In the genomic region with DNA sequence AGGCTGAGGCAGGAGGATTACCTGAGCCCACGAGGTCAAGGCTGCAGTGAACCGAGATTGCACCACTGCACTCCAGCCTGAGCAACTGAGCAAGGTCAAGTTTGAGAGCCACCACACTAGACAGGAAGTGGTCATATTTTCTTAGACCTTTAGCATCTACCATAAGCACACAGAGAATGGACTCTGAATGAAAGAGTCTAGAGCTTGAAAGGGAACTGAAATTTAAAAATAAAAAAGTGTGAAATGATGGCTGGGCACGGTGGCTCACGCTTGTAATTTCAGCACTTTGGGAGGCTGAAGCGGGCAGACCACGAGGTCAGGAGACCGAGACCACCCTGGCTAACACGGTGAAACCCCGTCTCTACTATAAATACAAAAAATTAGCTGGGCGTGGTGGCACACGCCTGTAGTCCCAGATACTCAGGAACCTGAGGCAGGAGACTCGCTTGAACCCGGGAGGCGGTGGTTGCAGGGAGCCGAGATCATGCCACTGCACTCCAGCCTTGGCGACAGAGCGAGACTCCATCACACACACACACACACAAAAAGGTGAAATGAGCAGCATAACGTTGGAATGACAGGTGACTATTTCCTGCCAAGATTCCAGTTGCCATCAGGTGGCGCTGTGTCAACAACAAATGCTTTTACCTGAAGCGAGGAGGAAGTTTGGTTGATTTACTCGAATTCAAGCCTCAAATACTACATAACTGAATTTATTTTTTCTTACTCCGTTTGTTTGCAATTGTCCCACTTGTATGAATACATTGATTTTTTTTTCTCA, we compare ENCODE assay signal across 8 cellular contexts. TPM values are rescaled to one million over a fixed set of nuclear protein-coding genes. Genes with fewer than 3 reads are reported as not detected.
A peak's percentile ranks its signal among the peaks of the same experiment; 100 is the strongest.
DNase-seq lines count a peak whose midpoint lies in the region; ATAC-seq and TF ChIP-seq lines count a peak whose summit lies in the region.

No MANE protein-coding gene starts in this region.

- CTCF ChIA-PET in IMR-90 (lab: Yijun Ruan, JAX) = interaction anchor here (0.7 to 2.3 kb wide), 3 partner anchors 162 to 226 kb away, joined by 3 to 8 read pairs (median 3); no protein-coding TSS in a partner anchor

- ATAC-seq in GM21529 (IDR thresholded peaks at IDR 0.05; ENCODE audit: unreplicated experiment) = peak; percentile 83
- ATAC-seq in IMR-90 (ENCODE audit: low read depth) = peak; percentile 57
- ATAC-seq in gastroesophageal sphincter = peak; percentile 35

- TF ChIP-seq RAD21 in IMR-90 (IDR thresholded peaks at IDR 0.05; ENCODE audit: low read length) = peak; percentile 91

- no peaks in the 10 kb centered on the region for H3K36me3 ChIP-seq in IMR-90 (ENCODE audit: control insufficient read depth, insufficient read depth, low read length)
- no peaks in the 10 kb centered on the region for H3K36me3 ChIP-seq in gastroesophageal sphincter
- H3K36me3 ChIP-seq in testis (ENCODE audit: low read depth, missing control alignments) = no peaks in the 10 kb centered on the region

- H3K9me3 ChIP-seq in IMR-90 (ENCODE audit: control insufficient read depth, insufficient read depth, low read length) (no peaks in the 10 kb centered on the region), gastroesophageal sphincter (no peaks in the 10 kb centered on the region), testis (no peaks in the 10 kb centered on the region)

- no peak overlapping the region for H2AK5ac ChIP-seq in IMR-90 (ENCODE audit: low read depth, low read length)

- dilution Hi-C loops in IMR-90 (cut with HindIII; ENCODE audit: low sequenced_read_pairs, unreplicated experiment) = no loop called here

- H2AK9ac ChIP-seq in IMR-90 (replicated peaks; ENCODE audit: low read depth, low read length, poor library complexity) = no peak overlapping the region

- H2BK15ac ChIP-seq in IMR-90 (ENCODE audit: low read depth, low read length) = no peak overlapping the region

- no peaks in the 10 kb centered on the region for H3K9me1 ChIP-seq in IMR-90 (ENCODE audit: insufficient read depth, low read length)

- H3K4me1 ChIP-seq in IMR-90 (ENCODE audit: control insufficient read depth, insufficient read depth, low read length) = no peaks in the 10 kb centered on the region
- peaks cover 0 to 15% (median 0%) of the 10 kb centered on the region in 3 donors for H3K4me1 ChIP-seq in gastroesophageal sphincter
- no peaks in the 10 kb centered on the region for H3K4me1 ChIP-seq in testis

- no peak overlapping the region for H4K5ac ChIP-seq in IMR-90 (ENCODE audit: low read depth, low read length)

- H3K27ac ChIP-seq in IMR-90 (ENCODE audit: insufficient read depth, low read length) = no peak overlapping the region
- H3K27ac ChIP-seq in gastroesophageal sphincter = no peak overlapping the region
- no peak overlapping the region for H3K27ac ChIP-seq in testis

- no peak overlapping the region for H3K4me2 ChIP-seq in IMR-90 (ENCODE audit: low read depth, low read length)

- H2BK120ac ChIP-seq in IMR-90 (ENCODE audit: low read depth, low read length) = no peak overlapping the region

- no peak overlapping the region for H2BK5ac ChIP-seq in IMR-90 (ENCODE audit: low read depth, low read length, poor library complexity, severe bottlenecking)

- H3K23ac ChIP-seq in IMR-90 (ENCODE audit: low read depth, low read length) = no peak overlapping the region

- no peak overlapping the region for H4K91ac ChIP-seq in IMR-90 (ENCODE audit: insufficient read depth, low read depth, low read length)

- in situ Hi-C loops in IMR-90 (cut with MboI; ENCODE audit: low sequenced_read_pairs) = loop anchor here (10.0 to 25.0 kb wide), 3 partner anchors 163 to 675 kb away; a partner anchor contains a TSS

- POLR2A ChIA-PET in IMR-90 (lab: Charles Lee; ENCODE audit: unreplicated experiment) = no interaction called here

- H3K56ac ChIP-seq in IMR-90 (ENCODE audit: extremely low read depth, insufficient read depth, low read length) = no peak overlapping the region

- no TSS peak for BruUV-seq in IMR-90 (replicated peaks; lab: Mats Ljungman, UMichigan)

- H3K27me3 ChIP-seq in IMR-90 (ENCODE audit: control insufficient read depth, insufficient read depth, low read length) = peaks cover 5% of the 10 kb centered on the region
- peaks cover 18% of the 10 kb centered on the region for H3K27me3 ChIP-seq in gastroesophageal sphincter
- no peaks in the 10 kb centered on the region for H3K27me3 ChIP-seq in testis

- intact Hi-C loops in IMR-90 (cut with micrococcal nuclease) (loop anchor here (1.0 to 2.0 kb wide), 4 partner anchors 35 to 839 kb away; no protein-coding TSS in a partner anchor), testis (cut with DNase I; ENCODE audit: low total_unique reads) (no loop called here)

- no peak for TF ChIP-seq EP300 in gastroesophageal sphincter (IDR thresholded peaks at IDR 0.05)

- no peak overlapping the region for H3K9ac ChIP-seq in IMR-90 (ENCODE audit: low read depth, low read length)

- peak; percentile 86 for TF ChIP-seq CTCF in IMR-90 (conservative IDR thresholded peaks at IDR 0.05; ENCODE audit: low read depth, low read length)
- peak; percentile 73 to 87 (median 82) for TF ChIP-seq CTCF in gastroesophageal sphincter (IDR thresholded peaks at IDR 0.05)
- TF ChIP-seq CTCF in testis (IDR thresholded peaks at IDR 0.05) = peak; percentile 56 to 94 (median 81)

- no peaks in the 10 kb centered on the region for H4K20me1 ChIP-seq in IMR-90 (ENCODE audit: insufficient read depth, low read length)

- H2AFZ ChIP-seq in IMR-90 (replicated peaks; ENCODE audit: low read length, poor library complexity) = no peak overlapping the region

- H3K14ac ChIP-seq in IMR-90 (replicated peaks; ENCODE audit: low read depth, low read length) = no peak overlapping the region

- no peak overlapping the region for H2BK20ac ChIP-seq in IMR-90 (ENCODE audit: low read depth, low read length)

- WGBS in IMR-90 (ENCODE audit: extremely low coverage in 2 of 2, insufficient read length in 1 of 2), 2 experiments = 100% methylated on average over 2 of the region's 22 CpGs; no CpG with 5 or more reads in 1 of the 2 experiments
- 22 to 26% methylated on average over 5 to 15 of the region's 22 CpGs for WGBS in gastroesophageal sphincter (ENCODE audit: low coverage in 1 of 2), 2 donors
- 21 to 33% methylated on average over 21 to 22 of the region's 22 CpGs for WGBS in testis, 2 donors

- no peak overlapping the region for H4K8ac ChIP-seq in IMR-90 (ENCODE audit: low read depth in 2 of 2, low read length in 2 of 2)

- H3K79me1 ChIP-seq in IMR-90 (ENCODE audit: low read depth in 1 of 2, low read length in 2 of 2) = no peaks in the 10 kb centered on the region

- H3K4me3 ChIP-seq in IMR-90 (ENCODE audit: insufficient read depth, low read depth, low read length) (no peak overlapping the region), gastroesophageal sphincter (peak overlapping the region in 1 of 2 donors; percentile 13), testis (peak overlapping the region in 1 of 2 donors; percentile 1)

- TF ChIP-seq POLR2A in IMR-90 (IDR thresholded peaks at IDR 0.05; ENCODE audit: low read depth, low read length) (0 out of 2 replicates have a peak, but pooled peaks have one; percentile 31), gastroesophageal sphincter (IDR thresholded peaks at IDR 0.05) (no peak), testis (IDR thresholded peaks at IDR 0.05) (no peak)

- no peak overlapping the region for H3K18ac ChIP-seq in IMR-90 (ENCODE audit: low read depth, low read length)

- H3K4ac ChIP-seq in IMR-90 (ENCODE audit: low read depth, low read length) = no peak overlapping the region

- DNase-seq in DMS79 (lab: John Stamatoyannopoulos, UW) (peak; percentile 11), IMR-90 (peak; percentile 73), RPMI8226 (peak; percentile 76), occipital lobe (lab: John Stamatoyannopoulos, UW) (peak; percentile 23), testis (peak; percentile 89)
- peak; percentile 92 for DNase-seq in activated effector memory CD4-positive, alpha-beta T cell treated with anti-CD3 and anti-CD28 coated beads, Interleukin-2, amount 50 U/mL, for 16 hours

TF ChIP-seq in IMR-90, 13 proteins besides CTCF, POLR2A, EP300 and RAD21:
- TF ChIP-seq MAZ (IDR thresholded peaks at IDR 0.05; ENCODE audit: borderline replicate concordance, low read depth, low read length) = no peak
- TF ChIP-seq SMC3 (IDR thresholded peaks at IDR 0.05; ENCODE audit: low read depth, low read length) = peak; percentile 83
TF ChIP-seq in IMR-90: peak in this region for 1.

RNA-seq across cellular contexts. Expression of a gene that starts 21.3 kb away (rescaled TPM):
- 24.7 and 33.3 TPM in 2 replicates for total RNA-seq in IMR-90 (2012; rRNA removed)
- polyA plus RNA-seq in IMR-90 (2012; rRNA removed) = 20.2 and 26.2 TPM in 2 replicates
- 4.7 and 9.4 TPM in 2 replicates for polyA plus RNA-seq in IMR-90 (2012; cell fraction: cytosol; rRNA removed)
- polyA plus RNA-seq in IMR-90 (2012; cell fraction: nucleus; rRNA removed; ENCODE audit: low replicate concordance) = 3.7 and 17.3 TPM in 2 replicates
- 100 to 1,000 TPM; 104 to 139 (median 119) TPM for total RNA-seq in gastroesophageal sphincter
- total RNA-seq in occipital lobe = 33.1 TPM
- 10 to 100 TPM; 18.3 to 24.1 TPM for total RNA-seq in testis
- 23.4 TPM for polyA plus RNA-seq in testis (ENCODE audit: insufficient read depth, low read depth, low replicate concordance)

RNA-seq across cellular contexts. Expression of a gene that starts 30.4 kb away (rescaled TPM):
- total RNA-seq in IMR-90 (2012; rRNA removed) = 13.8 and 14.7 TPM in 2 replicates
- 11.4 and 12.3 TPM in 2 replicates for polyA plus RNA-seq in IMR-90 (2012; rRNA removed)
- 5.9 and 6.8 TPM in 2 replicates for polyA plus RNA-seq in IMR-90 (2012; cell fraction: cytosol; rRNA removed)
- polyA plus RNA-seq in IMR-90 (2012; cell fraction: nucleus; rRNA removed; ENCODE audit: low replicate concordance) = 5.6 and 7.6 TPM in 2 replicates
- total RNA-seq in gastroesophageal sphincter = 10 to 100 TPM; 10.1 to 19.0 (median 11.6) TPM
- total RNA-seq in occipital lobe = 17.8 TPM
- total RNA-seq in testis = 10 to 100 TPM; 28.9 to 37.9 TPM
- polyA plus RNA-seq in testis (ENCODE audit: insufficient read depth, low read depth, low replicate concordance) = 27.2 TPM

Comparison
In these comparisons a context has a peak if more than half of its experiments do, and no peak if none do; other contexts are left out.
1. DNase-seq: peak in every context shown above with its lines; median percentile 92 in activated effector memory CD4-positive, alpha-beta T cell treated with anti-CD3 and anti-CD28 coated beads, Interleukin-2, amount 50 U/mL, for 16 hours; 89 in testis; 76 in RPMI8226; 73 in IMR-90; 23 in occipital lobe; 11 in DMS79.